In genomic region chr11:63574856-63575602, GRCh38 we compare ENCODE assay signal across 8 cellular contexts. TPM values are rescaled to one million over a fixed set of nuclear protein-coding genes. Genes with fewer than 3 reads are reported as not detected.
DNase-seq lines count a peak whose midpoint lies in the region; TF ChIP-seq lines count a peak whose summit lies in the region.
"Had no signal": no experiment of that assay in that cellular context is flagged by ENCODE, and none has a peak within 500 bp of the region (broad histone marks: within the 10 kb centered on the region; RNA-seq: fewer than 3 reads in every experiment).

No MANE protein-coding gene starts in this region.

- H3K4me2 ChIP-seq in MM.1S (ENCODE audit: low read depth, low read length): peak overlapping the region; percentile 52

- H3K9ac ChIP-seq in MM.1S (ENCODE audit: low read length): peak overlapping the region; percentile 5; the same call in 1 of the 2 replicates

- H3K27me3 ChIP-seq in MM.1S (replicated peaks; ENCODE audit: insufficient read depth, low read length): no peaks in the 10 kb centered on the region
- H3K27me3 ChIP-seq in breast epithelium: no peaks in the 10 kb centered on the region
- H3K27me3 ChIP-seq in thymus (ENCODE audit: control insufficient read depth, insufficient read depth): no peaks in the 10 kb centered on the region
- H3K27me3 ChIP-seq: foreskin keratinocyte had no signal

- intact Hi-C loops in breast epithelium (cut with DNase I; ENCODE audit: low total_unique reads): no loop called here

- no peaks in the 10 kb centered on the region for H4K20me1 ChIP-seq in MM.1S (ENCODE audit: insufficient read depth, low read length)

- H3K9me3 Mint-ChIP-seq in mesothelial cell of epicardium: peaks cover 3% of the 10 kb centered on the region

- H3K27ac ChIP-seq in MM.1S (ENCODE audit: low read length): peak overlapping the region; percentile 40; the same call in 1 of the 2 replicates
- peak overlapping the region; percentile 76 to 84 for H3K27ac ChIP-seq in breast epithelium
- no peak overlapping the region for H3K27ac ChIP-seq in thymus (ENCODE audit: low read depth)
- H3K27ac ChIP-seq: foreskin keratinocyte had no signal

- no peaks in the 10 kb centered on the region for H3K9me3 ChIP-seq in MM.1S (replicated peaks; ENCODE audit: insufficient read depth, low read length)
- peaks cover 4 to 5% of the 10 kb centered on the region in 2 donors for H3K9me3 ChIP-seq in breast epithelium
- no peaks in the 10 kb centered on the region for H3K9me3 ChIP-seq in thymus (ENCODE audit: control insufficient read depth)

- no peaks in the 10 kb centered on the region for H3K27me3 Mint-ChIP-seq in mesothelial cell of epicardium (ENCODE audit: low read depth)

- H2AFZ ChIP-seq in MM.1S (ENCODE audit: low read length): peak overlapping the region; percentile 86

- no peak for TF ChIP-seq CTCF in MM.1S (IDR thresholded peaks at IDR 0.05; ENCODE audit: low read length)
- TF ChIP-seq CTCF in breast epithelium (IDR thresholded peaks at IDR 0.05): no peak
- no peak for TF ChIP-seq CTCF in mesothelial cell of epicardium (IDR thresholded peaks at IDR 0.05; ENCODE audit: unreplicated experiment)

- H3K27ac Mint-ChIP-seq in mesothelial cell of epicardium: peak overlapping the region; percentile 77

- no peaks in the 10 kb centered on the region for H3K79me2 ChIP-seq in MM.1S (ENCODE audit: low read length)

- peaks cover 3% of the 10 kb centered on the region for H3K4me1 Mint-ChIP-seq in mesothelial cell of epicardium

- no peak for DNase-seq in MM.1S
- DNase-seq in breast epithelium (ENCODE audit: low spot score in 2 of 2): peak in 1 of 2 donors; percentile 65
- DNase-seq in mesothelial cell of epicardium (ENCODE audit: low spot score in 2 of 2, unreplicated experiment in 2 of 2): no peak
- no peak for DNase-seq in DMS53 treated with DMSO at 0.1 percent for 48 hours (lab: John Stamatoyannopoulos, UW; ENCODE audit: unreplicated experiment)
- no peak for DNase-seq in stimulated activated CD4-positive, alpha-beta T cell treated with anti-CD3 and anti-CD28 coated beads, Interleukin-4, amount 100 ng/mL, for 24 hours
- no peak for DNase-seq in NCI-H2107 (lab: John Stamatoyannopoulos, UW)
- DNase-seq: foreskin keratinocyte had no signal

- H3F3A ChIP-seq in MM.1S (ENCODE audit: insufficient read depth, low read length): peaks cover 5% of the 10 kb centered on the region; the same call in 1 of the 2 replicates

- no peak for TF ChIP-seq POLR2A in breast epithelium (IDR thresholded peaks at IDR 0.05)

- no peaks in the 10 kb centered on the region for H3K9me2 ChIP-seq in MM.1S (replicated peaks; ENCODE audit: insufficient read depth, low read length)

- H3K4me3 Mint-ChIP-seq in mesothelial cell of epicardium: peak overlapping the region; percentile 22

- H3K36me3 Mint-ChIP-seq in mesothelial cell of epicardium: peaks cover 2% of the 10 kb centered on the region

- H3K36me3 ChIP-seq in MM.1S (replicated peaks; ENCODE audit: insufficient read depth, low read length) (no peaks in the 10 kb centered on the region), breast epithelium (no peaks in the 10 kb centered on the region), thymus (ENCODE audit: control insufficient read depth, insufficient read depth) (no peaks in the 10 kb centered on the region)

- H3K4me3 ChIP-seq in MM.1S (ENCODE audit: low read length): peak overlapping the region; percentile 40
- H3K4me3 ChIP-seq in breast epithelium: peak overlapping the region; percentile 5 to 47 (median 25)
- H3K4me3 ChIP-seq in thymus (ENCODE audit: low read length): peak overlapping the region; percentile 41

- H3K4me1 ChIP-seq in MM.1S (ENCODE audit: low read length) (peaks cover 7% of the 10 kb centered on the region), breast epithelium (peaks cover 0 to 20% of the 10 kb centered on the region in 2 donors), thymus (ENCODE audit: control insufficient read depth, insufficient read depth, low read length) (peaks cover 5% of the 10 kb centered on the region)
- H3K4me1 ChIP-seq: foreskin keratinocyte had no signal

- WGBS in thymus: 95% methylated on average over 10 of the region's 10 CpGs

RNA-seq across cellular contexts. Expression of gene PLAAT2, which starts 11.8 kb away (rescaled TPM):
- 1 to 10 TPM; 1.1 to 2.6 (median 2.0) TPM for total RNA-seq in breast epithelium
- not detected in 3 replicates for total RNA-seq in mesothelial cell of epicardium
- polyA plus RNA-seq in thymus: 1.8 TPM
- total RNA-seq: foreskin keratinocyte had no signal

RNA-seq across cellular contexts. Expression of gene PLAAT4, which starts 38.4 kb away (rescaled TPM):
- total RNA-seq in breast epithelium (10 to 100 TPM; 13.9 to 100.0 (median 95.3) TPM), mesothelial cell of epicardium (1.2 to 1.9 TPM (median 1.7 TPM) in 3 replicates)
- 109 TPM for polyA plus RNA-seq in thymus

RNA-seq across cellular contexts. Expression of gene PLAAT3, which starts 39.2 kb away (rescaled TPM):
- total RNA-seq in breast epithelium (100 to 1,000 TPM; 128 to 527 (median 204) TPM), mesothelial cell of epicardium (0.89 to 1.6 TPM (median 1.5 TPM) in 3 replicates)
- polyA plus RNA-seq in thymus: 21.8 TPM

Comparison
In these comparisons a context has a peak if more than half of its experiments do, and no peak if none do; other contexts are left out.
1. RNA of gene PLAAT3, which starts 39.2 kb away (total RNA-seq): 128 to 527 TPM in breast epithelium; 0.89 to 1.6 TPM in mesothelial cell of epicardium; every median in the first group is over 10 times any median in the second.
2. Peak in every context shown above with its lines, with median percentiles within 50 percentile points of each other: H3K4me3 ChIP-seq.